Comparison of ENCODE assay signal across 27 cellular contexts in genomic region chrX:85026170-85026569, GRCh38.
"Had no signal": no experiment of that assay in that cellular context is flagged by ENCODE, and none has a peak within 500 bp of the region (broad histone marks: within the 10 kb centered on the region; RNA-seq: fewer than 3 reads in every experiment).

No MANE protein-coding gene starts in this region.

- H3K4me1 ChIP-seq: left lung, lower lobe of right lung, right atrium auricular region, testis, transverse colon, upper lobe of left lung, vagina had no signal

- H3K36me3 ChIP-seq: left lung, lower lobe of right lung, ovary, right atrium auricular region, right lobe of liver, stomach, thyroid gland, transverse colon, upper lobe of left lung, vagina had no signal

- H3K9me3 Mint-ChIP-seq: immature natural killer cell; natural killer cell treated with Interleukin-12 subunit alpha and Interleukin-12 subunit beta and Interleukin-15 and Interleukin-18, amount 100 ng/mL, for 72 hours had no signal

- H3K4me3 ChIP-seq: left lung, lower lobe of right lung, mucosa of descending colon, ovary, right atrium auricular region, right lobe of liver, smooth muscle cell, stomach, testis, thyroid gland, transverse colon, upper lobe of left lung, vagina had no signal

- H3K36me3 Mint-ChIP-seq: immature natural killer cell; natural killer cell treated with Interleukin-12 subunit alpha and Interleukin-12 subunit beta and Interleukin-15 and Interleukin-18, amount 100 ng/mL, for 72 hours had no signal

- H3K27me3 ChIP-seq: left lung, ovary, right atrium auricular region, right lobe of liver, stomach, testis, thyroid gland, transverse colon, upper lobe of left lung, vagina had no signal

- H3K4me2 ChIP-seq: smooth muscle cell had no signal

- DNase-seq: hypothalamus; immature natural killer cell; kidney; left colon; left lung; lower lobe of right lung; mammary epithelial cell; mesendoderm; midbrain; mucosa of descending colon; naive thymus-derived CD4-positive, alpha-beta T cell; ovary; right lobe of liver; stimulated activated CD4-positive, alpha-beta T cell treated with anti-CD3 and anti-CD28 coated beads, Interleukin-1b, Interleukin-23, amount 100 ng/mL, for 48 hours; stimulated activated CD4-positive, alpha-beta T cell treated with anti-CD3 and anti-CD28 coated beads, Interleukin-2, amount 100 ng/mL, for 48 hours; stimulated activated naive B cell treated with anti-CD40 and anti-IgM and Interleukin-4, amounts not matched to agents 10 μg/mL and 1 μg/mL and 100 μg/mL, for 72 hours; stimulated activated naive CD8-positive, alpha-beta T cell treated with anti-CD3 and anti-CD28 coated beads, Interleukin-15, Interleukin-2, amounts not matched to agents 100 U/mL and 50 U/mL, for 24 hours; stomach; testis; thyroid gland; transverse colon; upper lobe of left lung had no signal

- H3K9me3 ChIP-seq: left lung, lower lobe of right lung, mucosa of descending colon, right atrium auricular region, right lobe of liver, testis, thyroid gland, transverse colon, upper lobe of left lung, vagina had no signal

- H3K27ac Mint-ChIP-seq: naive thymus-derived CD4-positive, alpha-beta T cell; natural killer cell treated with Interleukin-12 subunit alpha and Interleukin-12 subunit beta and Interleukin-15 and Interleukin-18, amount 100 ng/mL, for 72 hours; progenitor cell of endocrine pancreas; stimulated activated naive B cell treated with anti-CD40 and anti-IgM and Interleukin-4, amounts not matched to agents 10 μg/mL and 1 μg/mL and 100 μg/mL, for 72 hours had no signal

- ATAC-seq: left colon; left lung; lower lobe of right lung; mucosa of descending colon; naive thymus-derived CD4-positive, alpha-beta T cell; right lobe of liver; stimulated activated naive B cell treated with anti-CD40 and anti-IgM and Interleukin-4, amounts not matched to agents 10 μg/mL and 1 μg/mL and 100 μg/mL, for 72 hours; stimulated activated naive CD8-positive, alpha-beta T cell treated with anti-CD3 and anti-CD28 coated beads, Interleukin-15, Interleukin-2, amounts not matched to agents 100 U/mL and 50 U/mL, for 24 hours had no signal

- H3K4me3 Mint-ChIP-seq: immature natural killer cell; naive thymus-derived CD4-positive, alpha-beta T cell; natural killer cell treated with Interleukin-12 subunit alpha and Interleukin-12 subunit beta and Interleukin-15 and Interleukin-18, amount 100 ng/mL, for 72 hours; stimulated activated naive B cell treated with anti-CD40 and anti-IgM and Interleukin-4, amounts not matched to agents 10 μg/mL and 1 μg/mL and 100 μg/mL, for 72 hours had no signal

- H3K27me3 Mint-ChIP-seq: naive thymus-derived CD4-positive, alpha-beta T cell; natural killer cell treated with Interleukin-12 subunit alpha and Interleukin-12 subunit beta and Interleukin-15 and Interleukin-18, amount 100 ng/mL, for 72 hours; progenitor cell of endocrine pancreas; stimulated activated naive B cell treated with anti-CD40 and anti-IgM and Interleukin-4, amounts not matched to agents 10 μg/mL and 1 μg/mL and 100 μg/mL, for 72 hours had no signal

- H3K27ac ChIP-seq: left lung, lower lobe of right lung, ovary, right atrium auricular region, right lobe of liver, stomach, testis, thyroid gland, transverse colon, upper lobe of left lung, vagina had no signal
